Comparison of ENCODE assay signal across 23 cellular contexts in the genomic region with DNA sequence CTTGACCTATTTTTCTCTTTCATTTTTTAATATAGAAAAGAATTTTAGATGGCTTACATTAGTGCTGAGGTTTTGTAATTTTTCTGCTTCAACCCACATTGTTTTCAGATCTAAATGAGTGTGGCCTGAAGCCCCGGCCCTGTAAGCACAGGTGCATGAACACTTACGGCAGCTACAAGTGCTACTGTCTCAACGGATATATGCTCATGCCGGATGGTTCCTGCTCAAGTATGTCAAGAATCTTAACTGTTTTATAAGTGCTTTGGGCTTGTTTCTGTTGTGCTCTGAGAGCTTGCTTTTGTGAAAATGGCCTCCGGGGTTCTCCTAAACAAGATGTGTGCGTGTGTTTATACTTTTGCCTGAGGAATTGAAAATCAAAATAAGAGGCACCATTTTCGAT. TPM values are rescaled to one million over a fixed set of nuclear protein-coding genes. Genes with fewer than 3 reads are reported as not detected.
DNase-seq lines count a peak whose midpoint lies in the region; ATAC-seq, FAIRE-seq and TF ChIP-seq lines count a peak whose summit lies in the region.
"Had no signal": no experiment of that assay in that cellular context is flagged by ENCODE, and none has a peak within 500 bp of the region (broad histone marks: within the 10 kb centered on the region; RNA-seq: fewer than 3 reads in every experiment).

No MANE protein-coding gene starts in this region.

- H3K79me2 ChIP-seq in H1 (ENCODE audit: control insufficient read depth in 1 of 2, insufficient read depth in 2 of 2, low read length in 2 of 2) = no peaks in the 10 kb centered on the region

- no peak overlapping the region for H2BK15ac ChIP-seq in H1 (ENCODE audit: low read length)

- no peak overlapping the region for H2BK120ac ChIP-seq in H1 (replicated peaks; ENCODE audit: low read depth, low read length)

- no peak overlapping the region for H2BK5ac ChIP-seq in H1 (ENCODE audit: low read depth, low read length)

- H2AK5ac ChIP-seq in H1 (ENCODE audit: low read depth, low read length) = no peak overlapping the region

- FAIRE-seq in H1 (lab: Jason Lieb, UNC) = no peak
- FAIRE-seq: H54 had no signal

- POLR2A ChIA-PET in H1 (lab: Charles Lee; ENCODE audit: partially characterized antibody) = interaction anchor here (0.7 kb wide), 1 partner anchor 13 kb away, joined by 3 read pairs; no protein-coding TSS in a partner anchor

- H3K23ac ChIP-seq in H1 (ENCODE audit: insufficient read length) = no peak overlapping the region

- H3K9ac ChIP-seq in H1 (replicated peaks in 1 of 4; ENCODE audit: extremely low read depth in 1 of 4, low read depth in 3 of 4, low read length in 3 of 4) = no peak overlapping the region
- H3K9ac ChIP-seq: KMS-11, SK-N-SH had no signal

- 87% methylated on average over 7 of the region's 7 CpGs; no CpG with 5 or more reads in 1 of the 2 experiments for WGBS in H1 (ENCODE audit: extremely low coverage in 1 of 2, insufficient coverage in 1 of 2, insufficient read length in 1 of 2, insufficient replicate concordance in 2 of 2, low coverage in 1 of 2, low lambda C conversion rate in 2 of 2, missing lambda C conversion rate in 1 of 2), 2 experiments
- WGBS in lung, 2 donors = 66 to 82% methylated on average over 7 of the region's 7 CpGs
- 37 to 41% methylated on average over 7 of the region's 7 CpGs for WGBS in thyroid gland, 2 donors

- ATAC-seq in Right ventricle myocardium inferior (no peak), left cardiac atrium (no peak), lung (ENCODE audit: insufficient read depth, low FRiP score) (peak; percentile 47), HG03045 (IDR thresholded peaks at IDR 0.05; ENCODE audit: unreplicated experiment) (no peak)

- no peaks in the 10 kb centered on the region for H3K79me1 ChIP-seq in H1 (ENCODE audit: low read depth, low read length)

- no peak overlapping the region for H4K8ac ChIP-seq in H1 (ENCODE audit: extremely low read depth, insufficient read depth, low read length)

- H3K4me1 ChIP-seq in H1 (replicated peaks in 1 of 4; ENCODE audit: control insufficient read depth in 3 of 4, insufficient read depth in 4 of 4, low read length in 3 of 4) (no peaks in the 10 kb centered on the region; a peak in 1 of 7 replicates), lung (ENCODE audit: control insufficient read depth in 2 of 2, insufficient read depth in 2 of 2, low read length in 2 of 2) (peaks cover 0 to 2% of the 10 kb centered on the region in 2 donors), thyroid gland (peaks cover 17 to 32% of the 10 kb centered on the region in 2 donors)

- H3K9me3 ChIP-seq in H1 (ENCODE audit: insufficient read depth in 2 of 2, low read depth in 1 of 2, low read length in 1 of 2) = no peaks in the 10 kb centered on the region
- H3K9me3 ChIP-seq in lung (ENCODE audit: control insufficient read depth in 2 of 2, insufficient read depth in 1 of 2, low read length in 1 of 2) = peaks cover 0 to 4% of the 10 kb centered on the region in 2 donors
- H3K9me3 ChIP-seq in thyroid gland = no peaks in the 10 kb centered on the region
- H3K9me3 ChIP-seq: SK-N-SH had no signal

- TF ChIP-seq POLR2A in H1 (IDR thresholded peaks at IDR 0.05; ENCODE audit: control extremely low read depth in 1 of 2, low read depth in 2 of 2, low read length in 2 of 2) (no peak), thyroid gland (IDR thresholded peaks at IDR 0.05) (peak in 1 of 2 donors; percentile 34)

- H3K23me2 ChIP-seq in H1 (ENCODE audit: low read depth, low read length) = no peaks in the 10 kb centered on the region

- H3K4me3 ChIP-seq in H1 (ENCODE audit: extremely low read depth in 1 of 4, insufficient read depth in 2 of 4, low read depth in 3 of 4, low read length in 4 of 4) = no peak overlapping the region
- H3K4me3 ChIP-seq in lung = no peak overlapping the region
- H3K4me3 ChIP-seq in thyroid gland (replicated peaks in 1 of 3) = no peak overlapping the region

- H3K36me3 ChIP-seq in H1 (ENCODE audit: control insufficient read depth in 2 of 4, insufficient read depth in 4 of 4, low read length in 3 of 4) (no peaks in the 10 kb centered on the region), lung (ENCODE audit: control insufficient read depth in 2 of 2, insufficient read depth in 2 of 2, low read length in 2 of 2) (peaks cover 0 to 3% of the 10 kb centered on the region in 2 donors), thyroid gland (peaks cover 17 to 23% of the 10 kb centered on the region in 2 donors)

- no peaks in the 10 kb centered on the region for H3K27me3 ChIP-seq in H1 (replicated peaks in 1 of 4; ENCODE audit: control insufficient read depth in 3 of 4, extremely low read depth in 1 of 4, insufficient read depth in 3 of 4, low read length in 3 of 4)
- H3K27me3 ChIP-seq in lung (ENCODE audit: control insufficient read depth, insufficient read depth) = no peaks in the 10 kb centered on the region
- H3K27me3 ChIP-seq in thyroid gland = no peaks in the 10 kb centered on the region

- H2BK20ac ChIP-seq in H1 (ENCODE audit: low read length) = no peak overlapping the region

- H3K56ac ChIP-seq in H1 (replicated peaks; ENCODE audit: insufficient read length, low read depth, low read length) = no peak overlapping the region

- CTCF ChIA-PET in H1 (lab: Charles Lee; ENCODE audit: partially characterized antibody) = interaction anchor here (0.6 to 0.7 kb wide), 2 partner anchors 30 to 199 kb away, joined by 4 to 6 read pairs; no protein-coding TSS in a partner anchor

- no peak for TF ChIP-seq CTCF in H1 (IDR thresholded peaks at IDR 0.05; ENCODE audit: control extremely low read depth in 1 of 3, insufficient read depth in 1 of 3, low read depth in 1 of 3, low read length in 3 of 3)
- no peak for TF ChIP-seq CTCF in lung (IDR thresholded peaks at IDR 0.05; ENCODE audit: control extremely low read depth, extremely low read depth)
- no peak for TF ChIP-seq CTCF in thyroid gland (IDR thresholded peaks at IDR 0.05)

- no peak for TF ChIP-seq RAD21 in H1 (IDR thresholded peaks at IDR 0.05 in 1 of 2, conservative IDR thresholded peaks at IDR 0.05 in 1 of 2; ENCODE audit: low read depth in 2 of 2, low read length in 2 of 2)

- H4K20me1 ChIP-seq in H1 (replicated peaks in 1 of 2; ENCODE audit: control insufficient read depth in 1 of 2, insufficient read depth in 2 of 2, low read length in 2 of 2) = no peaks in the 10 kb centered on the region

- intact Hi-C loops in Right ventricle myocardium inferior (cut with DNase I) (no loop called here), left cardiac atrium (cut with DNase I) (no loop called here), thyroid gland (cut with DNase I) (no loop called here)

- no peak overlapping the region; the same call in 1 of the 2 replicates for H2AFZ ChIP-seq in H1 (ENCODE audit: low read length)

- no peak overlapping the region for H3K14ac ChIP-seq in H1 (ENCODE audit: insufficient read length)

- H2BK12ac ChIP-seq in H1 (ENCODE audit: low read depth, low read length) = no peak overlapping the region

- H4K5ac ChIP-seq in H1 (ENCODE audit: insufficient read length, low read depth, low read length) = no peak overlapping the region

- no peak overlapping the region for H3K27ac ChIP-seq in H1 (ENCODE audit: low read depth, low read length)
- H3K27ac ChIP-seq in lung (ENCODE audit: low read depth in 1 of 2, low read length in 1 of 2) = peak overlapping the region in 1 of 2 donors; percentile 59
- H3K27ac ChIP-seq in thyroid gland = peak overlapping the region; percentile 58 to 71 (median 67)
- H3K27ac ChIP-seq: KMS-11 had no signal

- no peak overlapping the region for H3K4me2 ChIP-seq in H1 (ENCODE audit: insufficient read depth in 1 of 2, low read depth in 2 of 2, low read length in 2 of 2)
- H3K4me2 ChIP-seq: KMS-11, SK-N-SH had no signal

- peak; percentile 60 for DNase-seq in Right ventricle myocardium inferior (ENCODE audit: missing footprints)
- DNase-seq in left cardiac atrium = no peak
- no peak for DNase-seq in H1 (ENCODE audit: low read depth in 1 of 2, low spot score in 2 of 2)
- peak; percentile 34 for DNase-seq in lung (ENCODE audit: low spot score)
- peak; percentile 72 to 76 for DNase-seq in thyroid gland
- DNase-seq in dermis blood vessel endothelial cell = no peak
- DNase-seq in AG20443 (ENCODE audit: low spot score) = no peak
- DNase-seq: CD4-positive, alpha-beta T cell; DMS153; HFFc6; MV-4-11; NCI-H1930; NCI-H2171 treated with DMSO at 0.1 percent for 48 hours; NCI-H446 treated with DMSO at 0.1 percent for 48 hours; NCI-H69; NK-92 treated with Interleukin-12 subunit alpha and Interleukin-12 subunit beta, amount 100 ng/mL, for 24 hours; OCI-M1; SHP77; SK-N-SH had no signal

- TF ChIP-seq EP300 in H1 (IDR thresholded peaks at IDR 0.05; ENCODE audit: borderline replicate concordance in 1 of 2, low read depth in 2 of 2, low read length in 2 of 2) = no peak

- no peak overlapping the region for H3K4ac ChIP-seq in H1 (replicated peaks; ENCODE audit: insufficient read length, low read depth, low read length)

- no peak overlapping the region for H3K18ac ChIP-seq in H1 (ENCODE audit: extremely low read depth, low read length)

- H4K91ac ChIP-seq in H1 (replicated peaks; ENCODE audit: insufficient read length, low read length) = no peak overlapping the region

TF ChIP-seq in H1, 55 proteins besides CTCF, POLR2A, EP300 and RAD21:
- TF ChIP-seq TEAD4 (IDR thresholded peaks at IDR 0.05; ENCODE audit: low read depth, low read length) = 0 out of 2 replicates have a peak, but pooled peaks have one; percentile 45
- TF ChIP-seq SP4 (IDR thresholded peaks at IDR 0.05; ENCODE audit: low read length) = no peak

RNA-seq across cellular contexts. Expression of a gene that starts 41.6 kb away (rescaled TPM):
- total RNA-seq in Right ventricle myocardium inferior (4.7 TPM), left cardiac atrium (1 to 10 TPM; 3.9 to 4.7 TPM), lung (100 to 1,000 TPM; 160 TPM), thyroid gland (100 to 1,000 TPM; 630 to 907 (median 817) TPM), dermis blood vessel endothelial cell (0.09 and 0.34 TPM in 2 replicates)
- 0.97 and 1.1 TPM in 2 replicates for total RNA-seq in H1 (2021; fragmentation: NEBNext Ultra II Directional; extraction: Animal tissue kit (Norgen Biotek cat#: 25700))
- polyA plus RNA-seq in H1 (2011; rRNA removed) (0.11 and 0.24 TPM in 2 replicates), lung (100 to 1,000 TPM in 1 of 2 donors, 10 to 100 TPM in 1; 41.0 to 140 TPM)
- polyA plus RNA-seq in H1 (2011; cell fraction: cytosol; rRNA removed) = 0.26 TPM
- polyA plus RNA-seq in H1 (2011; cell fraction: nucleus; rRNA removed) = 0.51 TPM
- polyA plus RNA-seq in H1 (2012, experiment 1 of 2) = 0.38 to 2.0 TPM (median 0.73 TPM) in 4 replicates
- 0.29 TPM for polyA plus RNA-seq in H1 (2012, experiment 2 of 2)
- 1.4 TPM for polyA plus RNA-seq in H1 (2013, experiment 1 of 2)
- 1.4 TPM for polyA plus RNA-seq in H1 (2013, experiment 2 of 2)
- 0.57 and 1.0 TPM in 2 replicates for polyA minus RNA-seq in H1 (2011; rRNA and poly(A)+ RNA removed)
- polyA minus RNA-seq in H1 (2011; cell fraction: cytosol; rRNA and poly(A)+ RNA removed) = not detected
- polyA minus RNA-seq in H1 (2011; cell fraction: nucleus; rRNA and poly(A)+ RNA removed) = not detected
- total RNA-seq: CD4-positive, alpha-beta T cell; HFFc6 had no signal
- polyA plus RNA-seq: BJ, SK-N-SH had no signal

Comparison
In these comparisons a context has a peak if more than half of its experiments do, and no peak if none do; other contexts are left out.
1. DNase-seq: peak in Right ventricle myocardium inferior (single experiment), lung (single experiment) and thyroid gland (2 of 2); none in left cardiac atrium (single experiment), H1 (0 of 2), dermis blood vessel endothelial cell (single experiment) and AG20443 (single experiment).
2. RNA of a gene that starts 41.6 kb away (total RNA-seq): 630 to 907 TPM in thyroid gland and 160 TPM in lung; 4.7 TPM in Right ventricle myocardium inferior (single experiment), 3.9 to 4.7 TPM in left cardiac atrium, 0.97 to 1.1 TPM in H1 and 0.09 to 0.34 TPM in dermis blood vessel endothelial cell; every median in the first group is over 10 times any median in the second.